ENCODE assay signal across 1 cellular context in the genomic region with DNA sequence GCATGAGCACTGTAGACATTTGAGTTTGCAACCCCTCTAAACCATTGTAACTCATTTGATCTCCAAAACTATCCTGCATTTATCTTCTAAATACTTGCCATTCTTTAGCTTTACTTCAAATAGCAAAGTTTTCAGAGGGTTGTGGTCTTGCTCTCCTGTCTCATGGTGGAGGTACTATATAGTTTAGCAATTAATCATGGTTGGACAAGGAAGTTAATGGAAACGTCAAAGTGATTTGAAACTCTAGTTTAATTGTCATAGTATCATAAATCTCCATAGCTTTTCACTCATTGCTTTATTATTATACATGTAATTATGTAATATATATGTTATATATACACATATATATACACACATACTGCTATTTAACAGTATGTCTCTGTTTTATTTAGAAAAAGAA.
TF ChIP-seq lines count a peak whose summit lies in the region.

No MANE protein-coding gene starts in this region.

TF ChIP-seq in GM23338, 12 proteins besides CTCF, POLR2A, EP300 and RAD21 (continued from another document):
- TF ChIP-seq ZNF462 (CRISPR knock-in tag; IDR thresholded peaks at IDR 0.05) = no peak
- TF ChIP-seq POLR2AphosphoS5 (IDR thresholded peaks at IDR 0.05; ENCODE audit: low read depth) = no peak
- no peak for TF ChIP-seq ZNF331 (CRISPR knock-in tag; IDR thresholded peaks at IDR 0.05; ENCODE audit: low read depth)
- TF ChIP-seq EZH2 (IDR thresholded peaks at IDR 0.05; ENCODE audit: low read depth, unreplicated experiment) = no peak
- no peak for TF ChIP-seq JUNB (IDR thresholded peaks at IDR 0.05; ENCODE audit: unreplicated experiment)
- TF ChIP-seq, protein P1, sequence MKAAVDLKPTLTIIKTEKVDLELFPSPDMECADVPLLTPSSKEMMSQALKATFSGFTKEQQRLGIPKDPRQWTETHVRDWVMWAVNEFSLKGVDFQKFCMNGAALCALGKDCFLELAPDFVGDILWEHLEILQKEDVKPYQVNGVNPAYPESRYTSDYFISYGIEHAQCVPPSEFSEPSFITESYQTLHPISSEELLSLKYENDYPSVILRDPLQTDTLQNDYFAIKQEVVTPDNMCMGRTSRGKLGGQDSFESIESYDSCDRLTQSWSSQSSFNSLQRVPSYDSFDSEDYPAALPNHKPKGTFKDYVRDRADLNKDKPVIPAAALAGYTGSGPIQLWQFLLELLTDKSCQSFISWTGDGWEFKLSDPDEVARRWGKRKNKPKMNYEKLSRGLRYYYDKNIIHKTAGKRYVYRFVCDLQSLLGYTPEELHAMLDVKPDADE (IDR thresholded peaks at IDR 0.05) = no peak
TF ChIP-seq in GM23338: peak in this region for 0.
